2 cellular contexts compared by ENCODE assay signal in genomic region chr10:34776090-34776690, GRCh38.
TF ChIP-seq lines count a peak whose summit lies in the region.

No MANE protein-coding gene starts in this region.

TF ChIP-seq in liver, 16 proteins besides CTCF, POLR2A, EP300 and RAD21 (continued from another document):
- no peak for TF ChIP-seq ZBTB33 (IDR thresholded peaks at IDR 0.05)

TF ChIP-seq in HepG2, 621 proteins besides CTCF, POLR2A, EP300 and RAD21 (continued from another document):
- TF ChIP-seq CSRNP1 (CRISPR knock-in tag; IDR thresholded peaks at IDR 0.05) (no peak), SRSF9 (IDR thresholded peaks at IDR 0.05; ENCODE audit: borderline replicate concordance, insufficient read depth, low read depth, low read length, poor library complexity, severe bottlenecking) (no peak)
TF ChIP-seq in HepG2: peak in this region for 0.
